Comparison of ENCODE assay signal across 8 cellular contexts in genomic region chr3:8769088-8769822, GRCh38. TPM values are rescaled to one million over a fixed set of nuclear protein-coding genes. Genes with fewer than 3 reads are reported as not detected.
DNase-seq lines count a peak whose midpoint lies in the region; ATAC-seq and TF ChIP-seq lines count a peak whose summit lies in the region.

TSS of gene OXTR (minus strand) at chr3:8769613. CDS start at chr3:8768187, 1,426 bp downstream.

- H3K4me3 ChIP-seq in coronary artery (peak within 1 kb of the TSS; percentile 67), left lung (peak within 1 kb of the TSS; percentile 12 to 21)

- ATAC-seq in HG02588 (IDR thresholded peaks at IDR 0.05; ENCODE audit: unreplicated experiment) = peak; percentile 73
- peak; percentile 72 to 75 for ATAC-seq in activated CD4-positive, CD25-positive, alpha-beta regulatory T cell treated with anti-CD3 and anti-CD28 coated beads, Interleukin-2, amount 50 U/mL, for 24 hours
- peak; percentile 99 for ATAC-seq in left lung

- peaks cover 8 to 24% of the 10 kb centered on the region in 2 donors for H3K4me1 ChIP-seq in left lung

- TF ChIP-seq CTCF in coronary artery (IDR thresholded peaks at IDR 0.05) = peak; percentile 96
- TF ChIP-seq CTCF in left lung (IDR thresholded peaks at IDR 0.05) = peak; percentile 98 to 99

- H3K9me3 ChIP-seq in left lung = no peaks in the 10 kb centered on the region

- H3K27me3 ChIP-seq in left lung = peaks cover 30 to 50% of the 10 kb centered on the region in 2 donors

- no peaks in the 10 kb centered on the region for H3K36me3 ChIP-seq in left lung

- DNase-seq in SIG-M5 treated with dmso at 0.1 percent for 504 hours (lab: John Stamatoyannopoulos, UW; ENCODE audit: unreplicated experiment) (peak; percentile 12), SIG-M5 (lab: John Stamatoyannopoulos, UW) (no peak), NAMALWA (ENCODE audit: low spot score) (peak; percentile 72), coronary artery (ENCODE audit: low spot score) (no peak), left lung (peak in 1 of 2 donors; percentile 89)
- DNase-seq in stimulated activated CD4-positive, alpha-beta T cell treated with anti-CD3 and anti-CD28 coated beads, Interleukin-4, amount 100 ng/mL, for 48 hours (ENCODE audit: low read depth in 2 of 2) = peak; percentile 41 to 63

- H3K27ac ChIP-seq in coronary artery = no peak within 1 kb of the TSS
- no peak within 1 kb of the TSS for H3K27ac ChIP-seq in left lung

- intact Hi-C loops in left lung (cut with DNase I) = no loop called here

RNA-seq across cellular contexts. Expression of gene OXTR, which starts in this region (rescaled TPM):
- total RNA-seq in left lung = 1 to 10 TPM in 1 of 2 donors, under 1 TPM in 1; 0.82 to 4.9 TPM

Comparison
In these comparisons a context has a peak if more than half of its experiments do, and no peak if none do; other contexts are left out.
1. DNase-seq: peak in SIG-M5 treated with dmso at 0.1 percent for 504 hours (single experiment), NAMALWA (single experiment) and stimulated activated CD4-positive, alpha-beta T cell treated with anti-CD3 and anti-CD28 coated beads, Interleukin-4, amount 100 ng/mL, for 48 hours (2 of 2); none in SIG-M5 (single experiment) and coronary artery (single experiment).
2. Peak in every context shown above with its lines, with median percentiles within 50 percentile points of each other: ATAC-seq.